In the genomic region with DNA sequence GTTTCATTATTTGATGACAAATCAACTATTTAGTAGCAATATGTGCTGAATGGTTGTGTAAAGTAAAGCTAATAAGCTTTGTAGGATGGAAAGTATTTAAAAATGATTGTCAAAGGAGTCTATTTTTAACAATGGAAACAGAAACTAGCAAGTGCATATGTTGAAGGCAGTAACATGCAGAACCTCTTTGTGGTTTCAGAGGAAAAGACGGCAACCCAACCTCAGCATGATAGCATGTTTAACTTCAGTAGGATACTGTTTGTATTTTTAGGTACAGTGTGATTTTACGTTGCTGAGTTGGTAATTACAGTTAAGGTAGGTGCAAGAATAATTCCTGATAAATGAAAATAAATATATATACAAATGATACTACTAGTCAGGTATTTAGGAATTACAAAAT, we compare ENCODE assay signal across 5 cellular contexts.
ATAC-seq lines count a peak whose summit lies in the region.

No MANE protein-coding gene starts in this region.

- ATAC-seq in GM19035 (IDR thresholded peaks at IDR 0.05; ENCODE audit: unreplicated experiment) (peak; percentile 60), GM19372 (IDR thresholded peaks at IDR 0.05; ENCODE audit: low read depth, unreplicated experiment) (peak; percentile 65), GM21619 (IDR thresholded peaks at IDR 0.05; ENCODE audit: unreplicated experiment) (peak; percentile 45), HG02678 (IDR thresholded peaks at IDR 0.05; ENCODE audit: unreplicated experiment) (peak; percentile 45), HG03432 (IDR thresholded peaks at IDR 0.05; ENCODE audit: unreplicated experiment) (peak; percentile 59)

Comparison
In these comparisons a context has a peak if more than half of its experiments do, and no peak if none do; other contexts are left out.
1. Peak in every context shown above with its lines: ATAC-seq.